ENCODE assay signal across 24 cellular contexts in genomic region chr12:53176750-53177149, GRCh38. TPM values are rescaled to one million over a fixed set of nuclear protein-coding genes. Genes with fewer than 3 reads are reported as not detected.
"Had no signal": no experiment of that assay in that cellular context is flagged by ENCODE, and none has a peak within 500 bp of the region (broad histone marks: within the 10 kb centered on the region; RNA-seq: fewer than 3 reads in every experiment).

No MANE protein-coding gene starts in this region.

- H3K27me3 Mint-ChIP-seq: IgD-negative memory B cell had no signal

- H3K27ac ChIP-seq: HL-60, KMS-11, RWPE1 had no signal

- H3K9me3 ChIP-seq: SK-N-SH had no signal

- H3K27ac Mint-ChIP-seq: IgD-negative memory B cell had no signal

- H3K36me3 Mint-ChIP-seq: IgD-negative memory B cell had no signal

- H3K9me3 Mint-ChIP-seq: IgD-negative memory B cell had no signal

- H3K9ac ChIP-seq: KMS-11, SK-N-SH had no signal

- DNase-seq: Kasumi-1; MM.1S; NCI-H1105; NCI-H1417; NCI-H1436 treated with DMSO at 0.1 percent for 48 hours; NCI-H1694; NCI-H187 treated with DMSO at 0.1 percent for 48 hours; NCI-H2171 treated with DMSO at 0.1 percent for 48 hours; NCI-H446 treated with DMSO at 0.1 percent for 48 hours; NCI-H510A treated with DMSO at 0.1 percent for 48 hours; NCI-H526; NCI-H82; NK-92 treated with Interleukin-12 subunit alpha and Interleukin-12 subunit beta, amount 100 ng/mL, for 24 hours; PC-3; SHP77; SK-N-SH; SW 1271 had no signal

- ATAC-seq: K562, Panc1, PC-3 had no signal

- H3K4me2 ChIP-seq: SK-N-SH had no signal

RNA-seq across cellular contexts. Expression of gene ITGB7, which starts 30.3 kb away (rescaled TPM):
- total RNA-seq: M059J had no signal
